8 cellular contexts compared by ENCODE assay signal in the genomic region with DNA sequence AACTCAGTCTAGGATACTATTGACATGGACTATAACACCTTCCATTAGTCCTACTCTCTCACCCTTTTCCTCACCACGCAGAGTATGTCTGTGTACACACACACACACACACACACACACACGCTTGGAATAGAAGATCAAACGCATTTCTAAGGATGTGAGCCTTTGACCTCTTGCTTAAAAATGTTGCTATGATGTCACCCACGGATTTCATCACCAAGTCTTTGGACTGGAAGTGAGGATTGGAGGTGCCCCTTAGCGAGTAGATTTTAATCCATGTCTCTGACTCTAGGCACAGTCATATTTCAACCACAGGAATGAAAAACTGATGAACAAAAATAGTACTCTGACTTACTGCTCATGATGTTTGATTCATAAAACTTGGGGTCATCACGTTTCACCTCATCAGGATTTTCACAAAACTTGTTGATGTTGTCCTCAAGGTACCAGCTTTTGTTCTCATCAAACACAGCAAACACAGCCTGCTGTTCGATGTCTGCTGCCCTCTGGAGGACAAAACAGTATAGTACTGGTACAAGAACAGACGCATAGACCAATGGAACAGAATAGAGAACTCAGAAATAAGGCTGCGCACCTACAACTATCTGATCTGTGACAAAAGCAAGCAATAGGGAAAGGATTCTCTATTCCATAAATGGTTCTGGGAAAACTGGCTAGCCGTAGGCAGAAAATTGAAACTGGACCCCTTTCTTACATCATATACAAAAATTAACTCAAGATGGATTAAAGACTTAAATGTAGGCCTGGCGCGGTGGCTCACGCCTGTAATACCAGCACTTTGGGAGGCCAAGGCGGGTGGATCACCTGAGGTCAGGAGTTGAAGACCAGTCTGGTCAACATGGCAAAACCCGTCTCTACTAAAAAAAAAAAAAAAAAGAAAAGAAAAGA. TPM values are rescaled to one million over a fixed set of nuclear protein-coding genes. Genes with fewer than 3 reads are reported as not detected.
A peak's percentile ranks its signal among the peaks of the same experiment; 100 is the strongest.
DNase-seq lines count a peak whose midpoint lies in the region; ATAC-seq and TF ChIP-seq lines count a peak whose summit lies in the region.

No MANE protein-coding gene starts in this region.

- H3K4me3 Mint-ChIP-seq in nephron progenitor cell (no peak overlapping the region), type B pancreatic cell (no peak overlapping the region)

- H3K4me1 Mint-ChIP-seq in nephron progenitor cell: no peaks in the 10 kb centered on the region
- H3K4me1 Mint-ChIP-seq in type B pancreatic cell (ENCODE audit: unreplicated experiment): peaks cover 9% of the 10 kb centered on the region

- peak overlapping the region; percentile 9 for H2AFZ ChIP-seq in ACC112 (ENCODE audit: low read length, unreplicated experiment)

- no peaks in the 10 kb centered on the region for H3K36me3 ChIP-seq in ACC112 (ENCODE audit: insufficient read depth, low read length)

- no peak overlapping the region for H3K4me3 ChIP-seq in ACC112 (ENCODE audit: low read depth, low read length)
- H3K4me3 ChIP-seq in GM12875 (ENCODE audit: low read depth, low read length): no peak overlapping the region
- no peak overlapping the region for H3K4me3 ChIP-seq in fibroblast of mammary gland (ENCODE audit: control insufficient read depth, low read depth, low read length)

- DNase-seq in NCI-H748 (lab: John Stamatoyannopoulos, UW; ENCODE audit: unreplicated experiment) (peak; percentile 71), fibroblast of mammary gland (ENCODE audit: low read depth) (peak; percentile 91), nephron progenitor cell (peak; percentile 51), type B pancreatic cell (ENCODE audit: extremely low spot score, unreplicated experiment) (no peak)
- peak; percentile 36 for DNase-seq in activated CD8-positive, alpha-beta memory T cell treated with anti-CD3 and anti-CD28 coated beads, Interleukin-2, amount 50 U/mL, for 1 hour (ENCODE audit: extremely low read depth)

- no peaks in the 10 kb centered on the region for H3K36me3 Mint-ChIP-seq in nephron progenitor cell (ENCODE audit: low read depth)
- H3K36me3 Mint-ChIP-seq in type B pancreatic cell: no peaks in the 10 kb centered on the region

- peak overlapping the region; percentile 6; the same call in 1 of the 2 replicates for H3K27ac ChIP-seq in ACC112 (ENCODE audit: low read depth, low read length)

- peak; percentile 88 for ATAC-seq in HG03439 (IDR thresholded peaks at IDR 0.05; ENCODE audit: unreplicated experiment)

- no peaks in the 10 kb centered on the region for H3K79me2 ChIP-seq in ACC112 (ENCODE audit: control insufficient read depth, insufficient read depth, low read length, unreplicated experiment)

- H3K9me3 Mint-ChIP-seq in nephron progenitor cell (no peaks in the 10 kb centered on the region), type B pancreatic cell (no peaks in the 10 kb centered on the region)

- H3K27me3 Mint-ChIP-seq in nephron progenitor cell (ENCODE audit: low read depth, poor library complexity): peaks cover 7% of the 10 kb centered on the region
- H3K27me3 Mint-ChIP-seq in type B pancreatic cell: no peaks in the 10 kb centered on the region

- peaks cover 4% of the 10 kb centered on the region for H3K4me1 ChIP-seq in ACC112 (ENCODE audit: control insufficient read depth, insufficient read depth, low read length, unreplicated experiment)

- H3K27ac Mint-ChIP-seq in nephron progenitor cell (no peak overlapping the region), type B pancreatic cell (no peak overlapping the region)

- peaks cover 6% of the 10 kb centered on the region; the same call in 1 of the 2 replicates for H3K27me3 ChIP-seq in ACC112 (ENCODE audit: insufficient read depth, low read length)

- TF ChIP-seq CTCF in GM12875 (IDR thresholded peaks at IDR 0.05; ENCODE audit: borderline replicate concordance, insufficient read depth, low read depth, low read length) (peak; percentile 67), fibroblast of mammary gland (conservative IDR thresholded peaks at IDR 0.05; ENCODE audit: control insufficient read depth, insufficient read depth, low read depth, low read length) (peak; percentile 90), nephron progenitor cell (IDR thresholded peaks at IDR 0.05) (peak; percentile 71), type B pancreatic cell (conservative IDR thresholded peaks at IDR 0.05) (peak; percentile 87)

RNA-seq across cellular contexts. Expression of a gene that starts 39.9 kb away (rescaled TPM):
- 5.5 and 6.0 TPM in 2 replicates for total RNA-seq in type B pancreatic cell (ENCODE audit: low replicate concordance)
